In the genomic region with DNA sequence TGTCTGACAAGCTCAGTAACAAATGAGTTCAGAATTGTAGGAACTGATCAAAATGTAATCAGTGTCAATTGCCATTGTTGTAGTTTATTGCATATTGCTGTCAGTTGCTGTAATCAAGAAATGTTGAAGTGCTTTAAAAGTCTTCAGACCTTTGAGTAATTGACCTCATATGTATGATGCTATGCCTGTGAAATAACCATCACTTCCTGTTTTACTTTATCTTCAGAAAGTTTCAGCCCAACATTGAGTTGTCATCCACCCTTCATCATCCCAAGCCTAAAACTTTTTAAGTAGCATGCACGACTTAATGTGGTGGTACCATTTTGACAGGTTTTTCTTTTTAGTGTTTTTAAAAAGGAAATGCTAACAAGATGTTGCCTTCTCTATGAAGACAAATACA, we compare ENCODE assay signal across 19 cellular contexts.
A peak's percentile ranks its signal among the peaks of the same experiment; 100 is the strongest.
DNase-seq lines count a peak whose midpoint lies in the region; ATAC-seq and TF ChIP-seq lines count a peak whose summit lies in the region.
"Had no signal": no experiment of that assay in that cellular context is flagged by ENCODE, and none has a peak within 500 bp of the region (broad histone marks: within the 10 kb centered on the region; RNA-seq: fewer than 3 reads in every experiment).

No MANE protein-coding gene starts in this region.

- no peak for TF ChIP-seq CTCF in gastroesophageal sphincter (IDR thresholded peaks at IDR 0.05)

- H3K27me3 ChIP-seq in gastroesophageal sphincter, result no peaks in the 10 kb centered on the region
- H3K27me3 ChIP-seq: pancreas, suprapubic skin had no signal

- H3K4me3 ChIP-seq in gastroesophageal sphincter, result no peak overlapping the region
- H3K4me3 ChIP-seq: GM23338, pancreas, suprapubic skin had no signal

- peak; percentile 23 for ATAC-seq in GM21786 (IDR thresholded peaks at IDR 0.05; ENCODE audit: unreplicated experiment)
- ATAC-seq in stimulated activated effector memory CD8-positive, alpha-beta T cell treated with anti-CD3 and anti-CD28 coated beads, Interleukin-12 subunit alpha, Interleukin-12 subunit beta, amount 100 ng/mL, for 72 hours, result peak; percentile 81
- ATAC-seq in gastroesophageal sphincter, result no peak
- no peak for ATAC-seq in left colon
- ATAC-seq: GM23338, pancreas, PC-3 had no signal

- peaks cover 7% of the 10 kb centered on the region for H3K9me3 Mint-ChIP-seq in activated T-cell treated with anti-CD3 and anti-CD28 coated beads, Interleukin-2, amount 50 U/mL, for 24 hours
- no peaks in the 10 kb centered on the region for H3K9me3 Mint-ChIP-seq in stimulated activated effector memory CD8-positive, alpha-beta T cell treated with anti-CD3 and anti-CD28 coated beads, Interleukin-12 subunit alpha, Interleukin-12 subunit beta, amount 100 ng/mL, for 72 hours
- H3K9me3 Mint-ChIP-seq: activated T-cell treated with anti-CD3 and anti-CD28 coated beads, Interleukin-2, amount 50 U/mL, for 4 hours; GM23338 had no signal

- in situ Hi-C loops in KBM-7 (cut with MboI; ENCODE audit: low pct_unique_long_range_greater_than_20kb, low sequenced_read_pairs), result no loop called here

- peak overlapping the region; percentile 11 for H3K27ac Mint-ChIP-seq in activated T-cell treated with anti-CD3 and anti-CD28 coated beads, Interleukin-2, amount 50 U/mL, for 24 hours
- H3K27ac Mint-ChIP-seq in stimulated activated effector memory CD8-positive, alpha-beta T cell treated with anti-CD3 and anti-CD28 coated beads, Interleukin-12 subunit alpha, Interleukin-12 subunit beta, amount 100 ng/mL, for 72 hours, result peak overlapping the region; percentile 10
- H3K27ac Mint-ChIP-seq: GM23338 had no signal

- H3K4me3 Mint-ChIP-seq in activated T-cell treated with anti-CD3 and anti-CD28 coated beads, Interleukin-2, amount 50 U/mL, for 24 hours, result no peak overlapping the region
- H3K4me3 Mint-ChIP-seq in stimulated activated effector memory CD8-positive, alpha-beta T cell treated with anti-CD3 and anti-CD28 coated beads, Interleukin-12 subunit alpha, Interleukin-12 subunit beta, amount 100 ng/mL, for 72 hours, result peak overlapping the region; percentile 18
- H3K4me3 Mint-ChIP-seq: activated T-cell treated with anti-CD3 and anti-CD28 coated beads, Interleukin-2, amount 50 U/mL, for 4 hours; GM23338 had no signal

- DNase-seq in activated T-cell treated with anti-CD3 and anti-CD28 coated beads, Interleukin-2, amount 50 U/mL, for 24 hours, result no peak
- DNase-seq in activated T-cell treated with anti-CD3 and anti-CD28 coated beads for 4 hours (no peak), KBM-7 (peak; percentile 20), NCI-H1105 (lab: John Stamatoyannopoulos, UW) (no peak), left colon (no peak)
- DNase-seq in stimulated activated effector memory CD8-positive, alpha-beta T cell treated with anti-CD3 and anti-CD28 coated beads, Interleukin-12 subunit alpha, Interleukin-12 subunit beta, amount 100 ng/mL, for 72 hours (ENCODE audit: low spot score in 2 of 2), result no peak
- DNase-seq: activated CD4-positive, CD25-positive, alpha-beta regulatory T cell; activated T-cell treated with anti-CD3 and anti-CD28 coated beads, Interleukin-2, amount 50 U/mL, for 4 hours; head of caudate nucleus; kidney; NCI-H1092 treated with DMSO at 0.1 percent for 48 hours; NCI-H345; pancreas; PC-3 had no signal

- no peak overlapping the region for H3K27ac ChIP-seq in gastroesophageal sphincter
- H3K27ac ChIP-seq: epithelial cell of prostate, pancreas, suprapubic skin had no signal

- H3K9me3 ChIP-seq in gastroesophageal sphincter, result no peaks in the 10 kb centered on the region
- H3K9me3 ChIP-seq: pancreas, suprapubic skin had no signal

- intact Hi-C loops in left colon (cut with DNase I, micrococcal nuclease), result no loop called here

- 93 to 100% methylated on average over 1 of the region's 1 CpG for WGBS in gastroesophageal sphincter (ENCODE audit: low coverage in 1 of 2), 2 donors

- H3K4me1 ChIP-seq in gastroesophageal sphincter, result peaks cover 3 to 48% (median 14%) of the 10 kb centered on the region in 3 donors
- H3K4me1 ChIP-seq: pancreas had no signal

- no peak for TF ChIP-seq POLR2A in gastroesophageal sphincter (IDR thresholded peaks at IDR 0.05)

- H3K27me3 Mint-ChIP-seq in activated T-cell treated with anti-CD3 and anti-CD28 coated beads, Interleukin-2, amount 50 U/mL, for 24 hours, result no peaks in the 10 kb centered on the region

- H3K36me3 ChIP-seq in gastroesophageal sphincter, result peaks cover 5 to 65% of the 10 kb centered on the region in 2 donors
- H3K36me3 ChIP-seq: pancreas had no signal

- no peak for TF ChIP-seq EP300 in gastroesophageal sphincter (IDR thresholded peaks at IDR 0.05)

- peaks cover 30% of the 10 kb centered on the region for H3K4me1 Mint-ChIP-seq in activated T-cell treated with anti-CD3 and anti-CD28 coated beads, Interleukin-2, amount 50 U/mL, for 24 hours (ENCODE audit: low read depth)
- H3K4me1 Mint-ChIP-seq in stimulated activated effector memory CD8-positive, alpha-beta T cell treated with anti-CD3 and anti-CD28 coated beads, Interleukin-12 subunit alpha, Interleukin-12 subunit beta, amount 100 ng/mL, for 72 hours, result peaks cover 37% of the 10 kb centered on the region

- H3K36me3 Mint-ChIP-seq in activated T-cell treated with anti-CD3 and anti-CD28 coated beads, Interleukin-2, amount 50 U/mL, for 24 hours (ENCODE audit: low read depth), result peaks cover 42% of the 10 kb centered on the region
- H3K36me3 Mint-ChIP-seq in stimulated activated effector memory CD8-positive, alpha-beta T cell treated with anti-CD3 and anti-CD28 coated beads, Interleukin-12 subunit alpha, Interleukin-12 subunit beta, amount 100 ng/mL, for 72 hours, result peaks cover 28% of the 10 kb centered on the region

Comparison
In these comparisons a context has a peak if more than half of its experiments do, and no peak if none do; other contexts are left out.
1. ATAC-seq: peak in GM21786 (single experiment) and stimulated activated effector memory CD8-positive, alpha-beta T cell treated with anti-CD3 and anti-CD28 coated beads, Interleukin-12 subunit alpha, Interleukin-12 subunit beta, amount 100 ng/mL, for 72 hours (single experiment); none in gastroesophageal sphincter (single experiment) and left colon (single experiment).